ENCODE assay signal across 8 cellular contexts in the genomic region with DNA sequence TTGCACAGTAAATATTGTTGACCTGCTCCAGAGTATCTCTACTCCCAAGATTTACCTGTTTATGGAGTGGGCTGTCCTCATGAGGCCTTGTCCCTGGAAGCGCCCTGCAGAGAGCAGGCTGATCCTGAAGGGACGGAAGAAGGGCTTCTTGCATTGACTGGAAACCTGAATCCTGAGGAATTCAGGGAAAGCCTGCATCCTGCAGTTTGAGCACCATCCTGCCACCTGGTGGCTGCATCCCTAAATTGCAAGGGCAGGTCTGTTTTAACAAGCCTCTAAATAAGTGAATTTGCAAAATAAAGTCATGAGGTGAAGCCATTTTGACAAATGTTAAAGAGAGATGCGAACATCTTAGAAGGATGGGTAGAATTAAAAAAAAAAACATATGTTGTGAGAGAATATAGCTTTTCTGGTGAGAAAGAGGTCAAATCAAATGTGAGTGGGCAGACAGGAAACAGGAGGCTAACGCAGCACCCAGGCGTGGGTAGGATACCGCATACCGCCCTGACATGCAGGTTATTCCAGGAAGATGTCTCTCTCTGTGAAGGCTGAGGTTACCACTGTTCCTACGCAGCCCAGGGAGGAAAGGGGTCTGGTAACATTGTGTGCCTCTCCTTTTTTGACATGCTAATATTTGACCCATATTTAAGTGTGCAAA.
DNase-seq lines count a peak whose midpoint lies in the region; ATAC-seq and TF ChIP-seq lines count a peak whose summit lies in the region.

No MANE protein-coding gene starts in this region.

- H3K4me1 ChIP-seq in Karpas-422 (ENCODE audit: low read length): no peaks in the 10 kb centered on the region

- H3K27me3 ChIP-seq in Karpas-422 (ENCODE audit: low read length) (no peaks in the 10 kb centered on the region), neural cell (ENCODE audit: insufficient read depth, low read depth, low read length) (no peaks in the 10 kb centered on the region)

- H3K4me3 ChIP-seq in Karpas-422 (ENCODE audit: low read length) (no peak overlapping the region), neural cell (ENCODE audit: low read length) (no peak overlapping the region)

- H3K9me2 ChIP-seq in Karpas-422 (replicated peaks; ENCODE audit: insufficient read depth, low read length) (no peaks in the 10 kb centered on the region), neural cell (ENCODE audit: insufficient read depth, low read length) (no peaks in the 10 kb centered on the region)

- no peak overlapping the region for H2AFZ ChIP-seq in Karpas-422 (ENCODE audit: low read length)
- no peak overlapping the region for H2AFZ ChIP-seq in neural cell (ENCODE audit: low read depth, low read length)

- peak; percentile 49 for TF ChIP-seq CTCF in neural cell (IDR thresholded peaks at IDR 0.05; ENCODE audit: poor library complexity, severe bottlenecking)

- H3K79me2 ChIP-seq in Karpas-422 (ENCODE audit: low read length): no peaks in the 10 kb centered on the region
- no peaks in the 10 kb centered on the region for H3K79me2 ChIP-seq in neural cell (replicated peaks; ENCODE audit: insufficient read depth, low read length)

- DNase-seq in COLO829 (ENCODE audit: low spot score): peak; percentile 42
- DNase-seq in Karpas-422: peak; percentile 72
- DNase-seq in activated CD4-positive, alpha-beta T cell treated with anti-CD3 and anti-CD28 coated beads for 4 hours: peak; percentile 46 to 52
- DNase-seq in effector CD8-positive, alpha-beta T cell (lab: John Stamatoyannopoulos, UW): peak; percentile 22
- no peak for DNase-seq in NCI-H1930 (lab: John Stamatoyannopoulos, UW)

- no peaks in the 10 kb centered on the region for H4K20me1 ChIP-seq in Karpas-422 (ENCODE audit: insufficient read depth, low read depth, low read length)
- no peaks in the 10 kb centered on the region for H4K20me1 ChIP-seq in neural cell (ENCODE audit: insufficient read depth)

- ATAC-seq in HG02642 (IDR thresholded peaks at IDR 0.05; ENCODE audit: poor library complexity, unreplicated experiment) (no peak), GM21360 (IDR thresholded peaks at IDR 0.05; ENCODE audit: unreplicated experiment) (no peak)

- no peak overlapping the region for H3K9ac ChIP-seq in Karpas-422 (ENCODE audit: low read length)
- H3K9ac ChIP-seq in neural cell (ENCODE audit: low read length): no peak overlapping the region

- no peak for TF ChIP-seq EP300 in neural cell (conservative IDR thresholded peaks at IDR 0.05; ENCODE audit: poor library complexity, severe bottlenecking)

- H3K36me3 ChIP-seq in Karpas-422 (ENCODE audit: insufficient read depth, low read length): no peaks in the 10 kb centered on the region
- H3K36me3 ChIP-seq in neural cell (ENCODE audit: insufficient read depth, low read length): no peaks in the 10 kb centered on the region

- H3K9me3 ChIP-seq in Karpas-422 (ENCODE audit: low read length) (no peaks in the 10 kb centered on the region), neural cell (ENCODE audit: low read length) (peaks cover 3% of the 10 kb centered on the region)

- H3K4me2 ChIP-seq in Karpas-422 (ENCODE audit: low read depth, low read length, poor library complexity, severe bottlenecking) (no peak overlapping the region), neural cell (ENCODE audit: low read length) (no peak overlapping the region)

- TF ChIP-seq RAD21 in neural cell (conservative IDR thresholded peaks at IDR 0.05): peak; percentile 40

- no peaks in the 10 kb centered on the region for H3F3A ChIP-seq in neural cell (ENCODE audit: insufficient read depth, low read length, poor library complexity, severe bottlenecking)

- H3K27ac ChIP-seq in Karpas-422 (ENCODE audit: low read length) (no peak overlapping the region), neural cell (ENCODE audit: low read length) (no peak overlapping the region)

TF ChIP-seq in neural cell, 6 proteins besides CTCF, POLR2A, EP300 and RAD21:
- no peak for TF ChIP-seq POLR2AphosphoS5 (IDR thresholded peaks at IDR 0.05)
- TF ChIP-seq SMC3 (conservative IDR thresholded peaks at IDR 0.05; ENCODE audit: poor library complexity): peak; percentile 40
- TF ChIP-seq, protein P1, sequence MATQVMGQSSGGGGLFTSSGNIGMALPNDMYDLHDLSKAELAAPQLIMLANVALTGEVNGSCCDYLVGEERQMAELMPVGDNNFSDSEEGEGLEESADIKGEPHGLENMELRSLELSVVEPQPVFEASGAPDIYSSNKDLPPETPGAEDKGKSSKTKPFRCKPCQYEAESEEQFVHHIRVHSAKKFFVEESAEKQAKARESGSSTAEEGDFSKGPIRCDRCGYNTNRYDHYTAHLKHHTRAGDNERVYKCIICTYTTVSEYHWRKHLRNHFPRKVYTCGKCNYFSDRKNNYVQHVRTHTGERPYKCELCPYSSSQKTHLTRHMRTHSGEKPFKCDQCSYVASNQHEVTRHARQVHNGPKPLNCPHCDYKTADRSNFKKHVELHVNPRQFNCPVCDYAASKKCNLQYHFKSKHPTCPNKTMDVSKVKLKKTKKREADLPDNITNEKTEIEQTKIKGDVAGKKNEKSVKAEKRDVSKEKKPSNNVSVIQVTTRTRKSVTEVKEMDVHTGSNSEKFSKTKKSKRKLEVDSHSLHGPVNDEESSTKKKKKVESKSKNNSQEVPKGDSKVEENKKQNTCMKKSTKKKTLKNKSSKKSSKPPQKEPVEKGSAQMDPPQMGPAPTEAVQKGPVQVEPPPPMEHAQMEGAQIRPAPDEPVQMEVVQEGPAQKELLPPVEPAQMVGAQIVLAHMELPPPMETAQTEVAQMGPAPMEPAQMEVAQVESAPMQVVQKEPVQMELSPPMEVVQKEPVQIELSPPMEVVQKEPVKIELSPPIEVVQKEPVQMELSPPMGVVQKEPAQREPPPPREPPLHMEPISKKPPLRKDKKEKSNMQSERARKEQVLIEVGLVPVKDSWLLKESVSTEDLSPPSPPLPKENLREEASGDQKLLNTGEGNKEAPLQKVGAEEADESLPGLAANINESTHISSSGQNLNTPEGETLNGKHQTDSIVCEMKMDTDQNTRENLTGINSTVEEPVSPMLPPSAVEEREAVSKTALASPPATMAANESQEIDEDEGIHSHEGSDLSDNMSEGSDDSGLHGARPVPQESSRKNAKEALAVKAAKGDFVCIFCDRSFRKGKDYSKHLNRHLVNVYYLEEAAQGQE (IDR thresholded peaks at IDR 0.05; ENCODE audit: borderline replicate concordance): no peak

Comparison
In these comparisons a context has a peak if more than half of its experiments do, and no peak if none do; other contexts are left out.
1. DNase-seq: peak in COLO829 (single experiment), Karpas-422 (single experiment), activated CD4-positive, alpha-beta T cell treated with anti-CD3 and anti-CD28 coated beads for 4 hours (2 of 2) and effector CD8-positive, alpha-beta T cell (single experiment); none in NCI-H1930 (0 of 2).